ENCODE assay signal across 25 cellular contexts in genomic region chr6:89054200-89054599, GRCh38. TPM values are rescaled to one million over a fixed set of nuclear protein-coding genes. Genes with fewer than 3 reads are reported as not detected.
DNase-seq lines count a peak whose midpoint lies in the region; ATAC-seq, FAIRE-seq and TF ChIP-seq lines count a peak whose summit lies in the region.
"Had no signal": no experiment of that assay in that cellular context is flagged by ENCODE, and none has a peak within 500 bp of the region (broad histone marks: within the 10 kb centered on the region; RNA-seq: fewer than 3 reads in every experiment).

No MANE protein-coding gene starts in this region.

- CTCF ChIA-PET in HEK293 (lab: Yijun Ruan, JAX), result no interaction called here
- CTCF ChIA-PET in GM12878 (lab: Yijun Ruan, JAX), result no interaction called here

- no peak overlapping the region for H2AFZ ChIP-seq in GM12878 (ENCODE audit: control insufficient read depth, low read depth, low read length)
- H2AFZ ChIP-seq: GM23338 had no signal

- H3K9me3 ChIP-seq in HEK293 (ENCODE audit: control insufficient read depth, insufficient read depth, low read depth, low read length) (no peaks in the 10 kb centered on the region), GM12878 (replicated peaks; ENCODE audit: control insufficient read depth, insufficient read depth, low read length) (no peaks in the 10 kb centered on the region)
- H3K9me3 ChIP-seq: BE2C; BLaER1 treated with 17β-estradiol and CSF1 and Interleukin-3, amounts not matched to agents 10 nM and 100 nM; HAP-1 had no signal

- H3K4me3 ChIP-seq in HEK293 (ENCODE audit: low read depth, low read length) (no peak overlapping the region), GM12878 (no peak overlapping the region)
- H3K4me3 ChIP-seq: BLaER1 treated with 17β-estradiol and CSF1 and Interleukin-3, amounts not matched to agents 10 nM and 100 nM; GM23338; HAP-1 had no signal

- 40% methylated on average over 4 of the region's 4 CpGs for WGBS in GM12878 (ENCODE audit: insufficient coverage, insufficient replicate concordance, low lambda C conversion rate, missing lambda C conversion rate)

- in situ Hi-C loops in GM12878 (cut with MboI), result no loop called here

- H3K9me3 Mint-ChIP-seq in activated naive CD4-positive, alpha-beta T cell treated with anti-CD3 and anti-CD28 coated beads, Interleukin-2, amount 50 U/mL, for 24 hours, result peaks cover 4% of the 10 kb centered on the region
- peaks cover 2% of the 10 kb centered on the region for H3K9me3 Mint-ChIP-seq in stimulated activated memory B cell treated with anti-CD40 and anti-IgM and Interleukin-4, amounts not matched to agents 10 μg/mL and 1 μg/mL and 100 μg/mL, for 72 hours
- H3K9me3 Mint-ChIP-seq: CD4-positive, alpha-beta T cell; GM23338 had no signal

- no peak overlapping the region for H3K9ac ChIP-seq in GM12878 (ENCODE audit: control insufficient read depth, insufficient read depth, low read length)
- H3K9ac ChIP-seq: BLaER1 treated with 17β-estradiol and CSF1 and Interleukin-3, amounts not matched to agents 10 nM and 100 nM had no signal

- no peak overlapping the region for H3K4me2 ChIP-seq in GM12878 (ENCODE audit: control insufficient read depth, insufficient read depth)
- H3K4me2 ChIP-seq: BLaER1 treated with 17β-estradiol and CSF1 and Interleukin-3, amounts not matched to agents 10 nM and 100 nM; GM23338 had no signal

- H3K4me1 ChIP-seq in HEK293 (ENCODE audit: control insufficient read depth, insufficient read depth, low read length) (no peaks in the 10 kb centered on the region), GM12878 (ENCODE audit: control insufficient read depth, insufficient read depth, low read length) (no peaks in the 10 kb centered on the region)
- H3K4me1 ChIP-seq: BE2C, HAP-1 had no signal

- TF ChIP-seq CTCF in HEK293 (tag by site-specific recombination; IDR thresholded peaks at IDR 0.05) (no peak), GM12878 (IDR thresholded peaks at IDR 0.05 in 2 of 3, conservative IDR thresholded peaks at IDR 0.05 in 1 of 3; ENCODE audit: control insufficient read depth in 2 of 3, extremely low read depth in 1 of 3, insufficient read depth in 1 of 3, low read depth in 3 of 3, low read length in 3 of 3) (no peak)

- TF ChIP-seq RAD21 in GM12878 (IDR thresholded peaks at IDR 0.05; ENCODE audit: insufficient read depth, low read depth, low read length), result no peak

- TF ChIP-seq POLR2A in GM12878 (IDR thresholded peaks at IDR 0.05; ENCODE audit: low read depth, low read length), result no peak

- peak; percentile 66 for FAIRE-seq in GM12878 (lab: Jason Lieb, UNC)
- FAIRE-seq: A204.1, D721Med, GM12891, GM18507 had no signal

- H3K36me3 ChIP-seq in HEK293 (ENCODE audit: control insufficient read depth in 2 of 2, insufficient read depth in 1 of 2, low read length in 2 of 2) (no peaks in the 10 kb centered on the region), GM12878 (ENCODE audit: control insufficient read depth in 2 of 2, insufficient read depth in 2 of 2, low read length in 1 of 2) (no peaks in the 10 kb centered on the region)
- H3K36me3 ChIP-seq: BE2C; BLaER1 treated with 17β-estradiol and CSF1 and Interleukin-3, amounts not matched to agents 10 nM and 100 nM; HAP-1 had no signal

- no peak overlapping the region for H3K4me3 Mint-ChIP-seq in activated naive CD4-positive, alpha-beta T cell treated with anti-CD3 and anti-CD28 coated beads, Interleukin-2, amount 50 U/mL, for 24 hours
- no peak overlapping the region for H3K4me3 Mint-ChIP-seq in stimulated activated memory B cell treated with anti-CD40 and anti-IgM and Interleukin-4, amounts not matched to agents 10 μg/mL and 1 μg/mL and 100 μg/mL, for 72 hours
- H3K4me3 Mint-ChIP-seq: CD14-positive monocyte; CD4-positive, alpha-beta T cell; CD8-positive, alpha-beta memory T cell; GM23338 had no signal

- peaks cover 13% of the 10 kb centered on the region for H3K4me1 Mint-ChIP-seq in activated naive CD4-positive, alpha-beta T cell treated with anti-CD3 and anti-CD28 coated beads, Interleukin-2, amount 50 U/mL, for 24 hours
- H3K4me1 Mint-ChIP-seq in stimulated activated memory B cell treated with anti-CD40 and anti-IgM and Interleukin-4, amounts not matched to agents 10 μg/mL and 1 μg/mL and 100 μg/mL, for 72 hours, result no peaks in the 10 kb centered on the region

- ATAC-seq in GM12878, result no peak
- no peak for ATAC-seq in stimulated activated memory B cell treated with anti-CD40 and anti-IgM and Interleukin-4, amounts not matched to agents 10 μg/mL and 1 μg/mL and 100 μg/mL, for 72 hours
- ATAC-seq: GM23338 had no signal

- POLR2A ChIA-PET in HEK293 (lab: Yijun Ruan, JAX), result no interaction called here
- POLR2A ChIA-PET in GM12878 (lab: Charles Lee), result no interaction called here

- no peak for DNase-seq in activated naive CD4-positive, alpha-beta T cell treated with Interleukin-2 at 50 U/mL for 16 hours
- DNase-seq in GM12878 (ENCODE audit: low read depth, low spot score), result no peak
- DNase-seq in activated gamma-delta T cell treated with Interleukin-2 at 50 U/mL for 16 hours, result no peak
- DNase-seq in HuH-7.5 (ENCODE audit: low spot score), result no peak
- DNase-seq: ACHN; AML-193; BE2C; CD4-positive, alpha-beta T cell; CD8-positive, alpha-beta memory T cell; DMS 273 treated with DMSO at 0.1 percent for 48 hours; DMS79; EL; GDM1 had no signal

- H3K27ac ChIP-seq in HEK293 (ENCODE audit: extremely low read depth, low read depth, low read length), result no peak overlapping the region
- H3K27ac ChIP-seq in GM12878 (ENCODE audit: control insufficient read depth, insufficient read depth), result no peak overlapping the region
- H3K27ac ChIP-seq: 22Rv1; BLaER1 treated with 17β-estradiol and CSF1 and Interleukin-3, amounts not matched to agents 10 nM and 100 nM had no signal

- RAD21 ChIA-PET in GM12878 (lab: Charles Lee; ENCODE audit: unreplicated experiment), result no interaction called here

- peak overlapping the region; percentile 62 for H3K27ac Mint-ChIP-seq in activated naive CD4-positive, alpha-beta T cell treated with anti-CD3 and anti-CD28 coated beads, Interleukin-2, amount 50 U/mL, for 24 hours
- no peak overlapping the region for H3K27ac Mint-ChIP-seq in stimulated activated memory B cell treated with anti-CD40 and anti-IgM and Interleukin-4, amounts not matched to agents 10 μg/mL and 1 μg/mL and 100 μg/mL, for 72 hours
- H3K27ac Mint-ChIP-seq: CD4-positive, alpha-beta T cell; GM23338 had no signal

- no peaks in the 10 kb centered on the region for H4K20me1 ChIP-seq in GM12878 (ENCODE audit: control insufficient read depth, insufficient read depth)
- H4K20me1 ChIP-seq: BLaER1 treated with 17β-estradiol and CSF1 and Interleukin-3, amounts not matched to agents 10 nM and 100 nM had no signal

- H3K27me3 Mint-ChIP-seq in activated naive CD4-positive, alpha-beta T cell treated with anti-CD3 and anti-CD28 coated beads, Interleukin-2, amount 50 U/mL, for 24 hours, result no peaks in the 10 kb centered on the region
- H3K27me3 Mint-ChIP-seq in stimulated activated memory B cell treated with anti-CD40 and anti-IgM and Interleukin-4, amounts not matched to agents 10 μg/mL and 1 μg/mL and 100 μg/mL, for 72 hours, result no peaks in the 10 kb centered on the region
- H3K27me3 Mint-ChIP-seq: CD4-positive, alpha-beta T cell had no signal

- SMC1A ChIA-PET in GM12878 (lab: Charles Lee; ENCODE audit: uncharacterized antibody, unreplicated experiment), result no interaction called here

- no peaks in the 10 kb centered on the region for H3K79me2 ChIP-seq in GM12878 (ENCODE audit: control insufficient read depth, insufficient read depth, low read length)

- no TSS peak for BruUV-seq in GM12878 (replicated peaks; lab: Mats Ljungman, UMichigan)

- H3K36me3 Mint-ChIP-seq in activated naive CD4-positive, alpha-beta T cell treated with anti-CD3 and anti-CD28 coated beads, Interleukin-2, amount 50 U/mL, for 24 hours, result peaks cover 2% of the 10 kb centered on the region
- H3K36me3 Mint-ChIP-seq in stimulated activated memory B cell treated with anti-CD40 and anti-IgM and Interleukin-4, amounts not matched to agents 10 μg/mL and 1 μg/mL and 100 μg/mL, for 72 hours, result no peaks in the 10 kb centered on the region
- H3K36me3 Mint-ChIP-seq: CD14-positive monocyte; CD8-positive, alpha-beta memory T cell had no signal

- H3K27me3 ChIP-seq in GM12878 (replicated peaks in 1 of 2; ENCODE audit: control insufficient read depth in 2 of 2, insufficient read depth in 2 of 2, low read length in 1 of 2), result no peaks in the 10 kb centered on the region
- H3K27me3 ChIP-seq: BE2C; BLaER1 treated with 17β-estradiol and CSF1 and Interleukin-3, amounts not matched to agents 10 nM and 100 nM had no signal

- no peak for TF ChIP-seq EP300 in GM12878 (IDR thresholded peaks at IDR 0.05; ENCODE audit: borderline replicate concordance in 1 of 2, control insufficient read depth in 1 of 2, low read depth in 2 of 2, low read length in 2 of 2)

- intact Hi-C loops in GM12878 (cut with micrococcal nuclease; ENCODE audit: unreplicated experiment), result no loop called here

TF ChIP-seq in HEK293, 187 proteins besides CTCF, POLR2A, EP300 and RAD21:
- TF ChIP-seq ZNF184 (tag by site-specific recombination; IDR thresholded peaks at IDR 0.05), result peak; percentile 88
- no peak for TF ChIP-seq PRDM1 (tag by site-specific recombination; IDR thresholded peaks at IDR 0.05)
- no peak for TF ChIP-seq ZNF274 (IDR thresholded peaks at IDR 0.05; ENCODE audit: low read length)
- no peak for TF ChIP-seq ZNF274 (tag by site-specific recombination; IDR thresholded peaks at IDR 0.05; ENCODE audit: borderline replicate concordance)

TF ChIP-seq in GM12878, 131 proteins besides CTCF, POLR2A, EP300 and RAD21 (continues in another document):
- no peak for TF ChIP-seq BCL11A (IDR thresholded peaks at IDR 0.05; ENCODE audit: low read depth, low read length)

RNA-seq across cellular contexts. Expression of gene PNRC1, which starts 26.4 kb away (rescaled TPM):
- 127 and 141 TPM in 2 replicates for total RNA-seq in GM12878 (2013; cell fraction: nucleolus; rRNA removed)
- 32.0 and 33.1 TPM in 2 replicates for total RNA-seq in GM12878 (2014; rRNA removed)
- total RNA-seq in GM12878 (2014; rRNA removed; fragmentation: Illumina TruSeq; extraction: Trizol), result 42.9 and 43.3 TPM in 2 replicates
- total RNA-seq in GM12878 (2021), result 66.0 and 70.8 TPM in 2 replicates
- 21.7 TPM for polyA plus RNA-seq in GM12878 (2011; ENCODE audit: low read depth)
- polyA plus RNA-seq in GM12878 (2011; rRNA removed), result 34.3 and 50.5 TPM in 2 replicates
- 11.3 and 16.3 TPM in 2 replicates for polyA plus RNA-seq in GM12878 (2011; cell fraction: cytosol; rRNA removed)
- 40.5 and 44.6 TPM in 2 replicates for polyA plus RNA-seq in GM12878 (2011; cell fraction: nucleus; rRNA removed)
- 67.7 and 97.5 TPM in 2 replicates for polyA plus RNA-seq in GM12878 (2012)
- polyA plus RNA-seq in GM12878 (2014; fragmentation: Illumina TruSeq; extraction: Trizol), result 30.4 and 40.7 TPM in 2 replicates
- 1 to 10 TPM; 7.6 to 9.5 TPM for polyA plus RNA-seq in GM12878 (2014; fragmentation: Nextera tagmentation; extraction: Ambion mirVana)
- polyA plus RNA-seq in GM12878 (2014; rRNA removed), result 14.7 and 15.7 TPM in 2 replicates
- 10 to 100 TPM; 46.7 to 47.5 TPM for polyA plus RNA-seq in GM12878 (2016; fragmentation: Nextera tagmentation; extraction: Ambion mirVana)
- polyA minus RNA-seq in GM12878 (2011; rRNA and poly(A)+ RNA removed), result 27.1 and 33.6 TPM in 2 replicates
- polyA minus RNA-seq in GM12878 (2011; cell fraction: cytosol; rRNA and poly(A)+ RNA removed), result 37.6 and 44.5 TPM in 2 replicates
- polyA minus RNA-seq in GM12878 (2011; cell fraction: nucleus; rRNA and poly(A)+ RNA removed), result 39.5 and 55.2 TPM in 2 replicates
